ENCODE assay signal across 27 cellular contexts in the genomic region with DNA sequence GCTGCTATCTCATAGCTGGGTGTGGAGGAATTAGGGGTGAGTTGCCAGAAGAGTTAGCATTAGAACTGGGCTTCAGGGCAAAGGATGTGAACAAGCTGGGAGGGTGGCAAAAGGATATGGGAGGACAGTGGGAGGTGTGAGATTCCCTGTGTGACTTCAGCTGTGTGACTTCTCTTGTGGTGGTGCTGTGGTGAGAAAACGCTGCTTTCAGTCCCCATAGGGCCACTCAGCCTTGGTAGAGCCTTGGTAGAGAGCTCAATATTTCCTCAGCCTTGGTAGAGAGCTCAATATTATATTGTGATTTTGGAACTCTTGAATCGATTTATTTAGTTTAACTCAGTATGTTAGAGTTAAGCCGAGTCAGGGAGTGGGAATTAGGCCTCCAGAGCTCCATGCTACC.
"Had no signal": no experiment of that assay in that cellular context is flagged by ENCODE, and none has a peak within 500 bp of the region (broad histone marks: within the 10 kb centered on the region; RNA-seq: fewer than 3 reads in every experiment).

No MANE protein-coding gene starts in this region.

- H3K27me3 ChIP-seq: pancreas, stomach, testis, thyroid gland, transverse colon, upper lobe of left lung, vagina had no signal

- H3K4me3 ChIP-seq: left ventricle myocardium inferior, lung, mucosa of descending colon, pancreas, prostate gland, skin epidermis, stomach, testis, thyroid gland, transverse colon, upper lobe of left lung, vagina had no signal

- DNase-seq: islet precursor cell; left ventricle myocardium inferior; midbrain; mucosa of descending colon; naive thymus-derived CD4-positive, alpha-beta T cell; nucleus accumbens; pancreas; posterior cingulate gyrus; retina; right cardiac atrium; stimulated activated CD4-positive, alpha-beta T cell treated with anti-CD3 and anti-CD28 coated beads, Interleukin-12 subunit alpha, Interleukin-12 subunit beta, amount 100 ng/mL, for 4 hours; stimulated activated CD4-positive, alpha-beta T cell treated with anti-CD3 and anti-CD28 coated beads, Interleukin-15, amount 100 ng/mL, for 24 hours; stimulated activated CD4-positive, alpha-beta T cell treated with anti-CD3 and anti-CD28 coated beads, Interleukin-2, amount 100 ng/mL, for 24 hours; stimulated activated CD4-positive, alpha-beta T cell treated with anti-CD3 and anti-CD28 coated beads, Interleukin-4, amount 100 ng/mL, for 1 hour; stimulated activated naive B cell treated with anti-CD40 and anti-IgM and Interleukin-4, amounts not matched to agents 10 μg/mL and 1 μg/mL and 100 μg/mL, for 72 hours; stimulated activated naive CD8-positive, alpha-beta T cell treated with anti-CD3 and anti-CD28 coated beads, Interleukin-15, Interleukin-2, amounts not matched to agents 100 U/mL and 50 U/mL, for 24 hours; stomach; testis; thyroid gland; transverse colon; upper lobe of left lung had no signal

- H3K36me3 ChIP-seq: left ventricle myocardium inferior, pancreas, prostate gland, stomach, thyroid gland, transverse colon, upper lobe of left lung, vagina had no signal

- H3K27ac ChIP-seq: left ventricle myocardium inferior, pancreas, prostate gland, skin epidermis, stomach, testis, thyroid gland, transverse colon, upper lobe of left lung, vagina had no signal

- ATAC-seq: mucosa of descending colon; naive thymus-derived CD4-positive, alpha-beta T cell; natural killer cell treated with Interleukin-12 subunit alpha and Interleukin-12 subunit beta and Interleukin-15 and Interleukin-18, amount 100 ng/mL, for 72 hours; pancreas; right cardiac atrium; sciatic nerve; stimulated activated naive B cell treated with anti-CD40 and anti-IgM and Interleukin-4, amounts not matched to agents 10 μg/mL and 1 μg/mL and 100 μg/mL, for 72 hours; stimulated activated naive CD8-positive, alpha-beta T cell treated with anti-CD3 and anti-CD28 coated beads, Interleukin-15, Interleukin-2, amounts not matched to agents 100 U/mL and 50 U/mL, for 24 hours had no signal

- H3K4me1 ChIP-seq: left ventricle myocardium inferior, pancreas, prostate gland, stomach, testis, thyroid gland, transverse colon, upper lobe of left lung, vagina had no signal
